33 cellular contexts compared by ENCODE assay signal in genomic region chr6:15644904-15645303, GRCh38.
"Had no signal": no experiment of that assay in that cellular context is flagged by ENCODE, and none has a peak within 500 bp of the region (broad histone marks: within the 10 kb centered on the region; RNA-seq: fewer than 3 reads in every experiment).

No MANE protein-coding gene starts in this region.

- H3K4me3 Mint-ChIP-seq: activated B cell treated with CpG ODN at 0.5 μM for 24 hours; activated CD4-positive, alpha-beta memory T cell treated with anti-CD3 and anti-CD28 coated beads, Interleukin-2, amount 10 ng/mL, durations not matched to agents 7 days and 5 days; activated naive CD8-positive, alpha-beta T cell; activated T-cell treated with anti-CD3 and anti-CD28 coated beads, Interleukin-2, amount 50 U/mL, for 24 hours; activated T-helper 17 cell treated with anti-CD3 and anti-CD28 coated beads, Interleukin-2, amount 50 U/mL, for 72 hours; brain; T-helper 17 cell; T-helper 2 cell treated with Interferon-gamma antibody and Interleukin-4, amounts not matched to agents 5 μg/mL and 100 μg/mL, for 36 hours had no signal

- H3K4me3 ChIP-seq: ascending aorta, breast epithelium, cardiac muscle cell, colonic mucosa, esophagus squamous epithelium, gastroesophageal sphincter, heart right ventricle had no signal

- H3K4me1 ChIP-seq: ascending aorta, breast epithelium, colonic mucosa, esophagus squamous epithelium, gastroesophageal sphincter, heart right ventricle had no signal

- H3K27me3 Mint-ChIP-seq: activated B cell treated with CpG ODN at 0.5 μM for 24 hours; activated CD4-positive, alpha-beta memory T cell treated with anti-CD3 and anti-CD28 coated beads, Interleukin-2, amount 10 ng/mL, durations not matched to agents 7 days and 5 days; activated naive CD8-positive, alpha-beta T cell; activated T-cell treated with anti-CD3 and anti-CD28 coated beads, Interleukin-2, amount 50 U/mL, for 24 hours; activated T-helper 17 cell treated with anti-CD3 and anti-CD28 coated beads, Interleukin-2, amount 50 U/mL, for 72 hours; brain; T-helper 17 cell had no signal

- FAIRE-seq: endometrium, endothelial cell of umbilical vein had no signal

- DNase-seq: activated B cell treated with CpG ODN at 0.5 μM for 24 hours; activated CD4-positive, alpha-beta memory T cell treated with anti-CD3 and anti-CD28 coated beads, Interleukin-2, amount 10 ng/mL, durations not matched to agents 7 days and 5 days; activated CD4-positive, alpha-beta T cell treated with anti-CD3 and anti-CD28 coated beads for 48 hours; activated CD8-positive, alpha-beta memory T cell treated with anti-CD3 and anti-CD28 coated beads, Interleukin-2, amount 50 U/mL, for 48 hours; activated effector memory CD4-positive, alpha-beta T cell treated with Interleukin-2 at 50 U/mL for 16 hours; activated gamma-delta T cell treated with Interleukin-2 at 50 U/mL for 16 hours; activated naive CD4-positive, alpha-beta T cell treated with anti-CD3 and anti-CD28 coated beads, Interleukin-2, amount 50 U/mL, for 16 hours; activated naive CD4-positive, alpha-beta T cell treated with Interleukin-2 at 50 U/mL for 16 hours; activated T-cell treated with anti-CD3 and anti-CD28 coated beads for 4 hours; activated T-cell treated with anti-CD3 and anti-CD28 coated beads, Interleukin-2, amount 50 U/mL, for 24 hours; central memory CD4-positive, alpha-beta T cell; cerebellar nuclear complex; colonic mucosa; effector CD8-positive, alpha-beta T cell; esophagus squamous epithelium; foreskin melanocyte; heart right ventricle; T-helper 1 cell; T-helper 17 cell; T1000; WERI-Rb-1 had no signal

- H3K9me3 ChIP-seq: colonic mucosa had no signal

- H3K4me1 Mint-ChIP-seq: activated T-helper 17 cell treated with anti-CD3 and anti-CD28 coated beads, Interleukin-2, amount 50 U/mL, for 72 hours; brain; T-helper 17 cell had no signal

- ATAC-seq: activated CD4-positive, CD25-positive, alpha-beta regulatory T cell treated with anti-CD3 and anti-CD28 coated beads, Interleukin-2, amount 50 U/mL, for 24 hours; activated T-helper 17 cell treated with anti-CD3 and anti-CD28 coated beads, Interleukin-2, amount 50 U/mL, for 72 hours; gastroesophageal sphincter; heart right ventricle; T-helper 17 cell had no signal

- H3K36me3 ChIP-seq: breast epithelium, colonic mucosa had no signal

- H3K27me3 ChIP-seq: ascending aorta, breast epithelium, cardiac muscle cell, colonic mucosa, esophagus squamous epithelium, gastroesophageal sphincter, heart right ventricle had no signal

- H3K27ac ChIP-seq: ascending aorta, breast epithelium, cardiac muscle cell, colonic mucosa, epithelial cell of prostate, esophagus squamous epithelium, gastroesophageal sphincter, heart right ventricle, WERI-Rb-1 had no signal

- H3K27ac Mint-ChIP-seq: activated B cell treated with CpG ODN at 0.5 μM for 24 hours; activated CD4-positive, alpha-beta memory T cell treated with anti-CD3 and anti-CD28 coated beads, Interleukin-2, amount 10 ng/mL, durations not matched to agents 7 days and 5 days; activated naive CD8-positive, alpha-beta T cell; activated T-cell treated with anti-CD3 and anti-CD28 coated beads, Interleukin-2, amount 50 U/mL, for 24 hours; activated T-helper 17 cell treated with anti-CD3 and anti-CD28 coated beads, Interleukin-2, amount 50 U/mL, for 72 hours; brain; T-helper 17 cell; T-helper 2 cell treated with Interferon-gamma antibody and Interleukin-4, amounts not matched to agents 5 μg/mL and 100 μg/mL, for 36 hours had no signal
